32 cellular contexts compared by ENCODE assay signal in the genomic region with DNA sequence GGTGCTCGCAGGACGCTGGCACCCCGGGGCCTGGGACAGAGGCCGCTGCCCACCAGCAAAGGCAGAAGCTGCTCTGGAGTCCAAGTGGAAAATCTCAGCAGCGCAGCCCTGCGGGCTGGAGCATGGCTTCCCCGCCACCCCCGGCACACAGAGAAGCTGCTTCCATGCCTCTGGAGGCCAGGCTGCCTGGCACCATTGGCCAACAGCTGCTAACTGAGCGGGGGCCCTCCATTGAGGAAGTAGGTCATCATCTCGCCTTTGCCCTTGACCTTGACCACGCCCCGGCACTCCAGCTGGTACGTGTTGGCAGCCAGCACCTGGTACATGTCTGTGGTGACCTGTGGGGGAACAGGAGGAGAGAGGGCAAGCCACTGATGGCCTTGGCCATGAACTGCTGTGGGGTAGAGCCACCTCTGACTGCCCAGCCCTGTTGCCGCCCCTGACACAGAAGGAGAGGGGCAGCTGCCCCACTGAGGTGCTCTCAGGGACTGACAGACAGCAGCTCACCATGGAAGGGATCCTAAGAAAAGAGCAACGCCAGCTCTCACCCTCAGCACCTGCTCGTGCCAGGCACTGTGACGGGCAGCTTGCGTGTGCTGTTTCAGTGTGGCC.
DNase-seq lines count a peak whose midpoint lies in the region; ATAC-seq, FAIRE-seq and TF ChIP-seq lines count a peak whose summit lies in the region.
"Had no signal": no experiment of that assay in that cellular context is flagged by ENCODE, and none has a peak within 500 bp of the region (broad histone marks: within the 10 kb centered on the region; RNA-seq: fewer than 3 reads in every experiment).

No MANE protein-coding gene starts in this region.

- H3K27ac ChIP-seq in right atrium auricular region: no peak overlapping the region
- no peak overlapping the region for H3K27ac ChIP-seq in small intestine (ENCODE audit: low read depth in 1 of 2, low read length in 1 of 2)
- H3K27ac ChIP-seq: ascending aorta, cardiac muscle cell, foreskin keratinocyte, ovary, SJCRH30, suprapubic skin, upper lobe of right lung had no signal

- no peaks in the 10 kb centered on the region for H3K9me3 ChIP-seq in right atrium auricular region
- H3K9me3 ChIP-seq in small intestine (ENCODE audit: control insufficient read depth, low read depth): no peaks in the 10 kb centered on the region
- H3K9me3 ChIP-seq: ascending aorta, ovary, SJCRH30, suprapubic skin, upper lobe of right lung had no signal

- FAIRE-seq in bronchial epithelial cell (lab: Jason Lieb, UNC) (peak; percentile 50), small intestine (lab: Jason Lieb, UNC) (no peak)
- FAIRE-seq: GM12892 had no signal

- no peak overlapping the region for H3K27ac Mint-ChIP-seq in activated naive CD4-positive, alpha-beta T cell treated with anti-CD3 and anti-CD28 coated beads for 36 hours
- H3K27ac Mint-ChIP-seq: activated CD4-positive, alpha-beta T cell treated with anti-CD3 and anti-CD28 coated beads, Interleukin-2, amount 10 ng/mL, durations not matched to agents 24 days and 14 days; activated naive CD8-positive, alpha-beta T cell treated with anti-CD3 and anti-CD28 coated beads, Interleukin-2, amount 10 ng/mL, durations not matched to agents 7 days and 5 days; nephron; stimulated activated naive B cell treated with anti-CD40 and anti-IgM and Interleukin-4, amounts not matched to agents 10 μg/mL and 1 μg/mL and 100 μg/mL, for 72 hours had no signal

- H3K4me1 ChIP-seq in right atrium auricular region (peaks cover 0 to 6% of the 10 kb centered on the region in 2 donors), small intestine (ENCODE audit: control insufficient read depth in 2 of 2, insufficient read depth in 1 of 2, low read depth in 1 of 2, low read length in 1 of 2) (no peaks in the 10 kb centered on the region)
- H3K4me1 ChIP-seq: ascending aorta, foreskin keratinocyte, SJCRH30, suprapubic skin, upper lobe of right lung had no signal

- WGBS in small intestine, 3 donors: 60 to 85% (median 68%) methylated on average over 18 of the region's 18 CpGs

- H3K27me3 ChIP-seq in bronchial epithelial cell (ENCODE audit: control insufficient read depth, insufficient read depth, low read length) (no peaks in the 10 kb centered on the region), right atrium auricular region (no peaks in the 10 kb centered on the region), small intestine (ENCODE audit: control insufficient read depth in 2 of 2, insufficient read depth in 2 of 2, low read length in 2 of 2) (no peaks in the 10 kb centered on the region)
- H3K27me3 ChIP-seq: ascending aorta, cardiac muscle cell, foreskin keratinocyte, ovary, SJCRH30, suprapubic skin, upper lobe of right lung had no signal

- CTCF ChIA-PET in activated naive CD4-positive, alpha-beta T cell treated with anti-CD3 and anti-CD28 coated beads for 36 hours (lab: Charles Lee): interaction anchor here (0.6 kb wide), 1 partner anchor 91 kb away, joined by 3 read pairs; no protein-coding TSS in a partner anchor

- H3K4me3 ChIP-seq in bronchial epithelial cell (ENCODE audit: low read depth, low read length): no peak overlapping the region
- H3K4me3 ChIP-seq in right atrium auricular region: no peak overlapping the region
- H3K4me3 ChIP-seq in small intestine (ENCODE audit: low read depth in 1 of 2, low read length in 2 of 2): no peak overlapping the region
- H3K4me3 ChIP-seq: ascending aorta, cardiac muscle cell, lung, ovary, SJCRH30, suprapubic skin, upper lobe of right lung had no signal

- H3K27me3 Mint-ChIP-seq in activated naive CD4-positive, alpha-beta T cell treated with anti-CD3 and anti-CD28 coated beads for 36 hours (ENCODE audit: low read depth): no peaks in the 10 kb centered on the region
- H3K27me3 Mint-ChIP-seq: activated CD4-positive, alpha-beta T cell treated with anti-CD3 and anti-CD28 coated beads, Interleukin-2, amount 10 ng/mL, durations not matched to agents 24 days and 14 days; activated naive CD8-positive, alpha-beta T cell treated with anti-CD3 and anti-CD28 coated beads, Interleukin-2, amount 10 ng/mL, durations not matched to agents 7 days and 5 days had no signal

- no peaks in the 10 kb centered on the region for H3K9me3 Mint-ChIP-seq in activated naive CD4-positive, alpha-beta T cell treated with anti-CD3 and anti-CD28 coated beads for 36 hours
- H3K9me3 Mint-ChIP-seq: activated CD4-positive, alpha-beta T cell treated with anti-CD3 and anti-CD28 coated beads, Interleukin-2, amount 10 ng/mL, durations not matched to agents 24 days and 14 days; activated naive CD8-positive, alpha-beta T cell treated with anti-CD3 and anti-CD28 coated beads, Interleukin-2, amount 10 ng/mL, durations not matched to agents 7 days and 5 days; nephron had no signal

- intact Hi-C loops in activated naive CD4-positive, alpha-beta T cell treated with anti-CD3 and anti-CD28 coated beads for 36 hours (cut with micrococcal nuclease): no loop called here

- DNase-seq in DMS53 (lab: John Stamatoyannopoulos, UW): peak; percentile 20
- no peak for DNase-seq in DMS53 treated with DMSO at 0.1 percent for 48 hours (lab: John Stamatoyannopoulos, UW; ENCODE audit: unreplicated experiment)
- DNase-seq in bronchial epithelial cell (ENCODE audit: low read depth): no peak
- peak; percentile 52 for DNase-seq in right atrium auricular region (ENCODE audit: low spot score)
- DNase-seq in small intestine: peak; percentile 11
- no peak for DNase-seq in activated naive CD4-positive, alpha-beta T cell treated with anti-CD3 and anti-CD28 coated beads for 36 hours
- DNase-seq in effector CD8-positive, alpha-beta T cell (lab: John Stamatoyannopoulos, UW): no peak
- DNase-seq: 8988T; activated CD4-positive, alpha-beta T cell treated with anti-CD3 and anti-CD28 coated beads, Interleukin-2, amount 10 ng/mL, durations not matched to agents 24 days and 14 days; activated CD8-positive, alpha-beta memory T cell treated with anti-CD3 and anti-CD28 coated beads for 24 hours; activated effector memory CD4-positive, alpha-beta T cell treated with Interleukin-2 at 50 U/mL for 16 hours; activated naive CD8-positive, alpha-beta T cell treated with anti-CD3 and anti-CD28 coated beads, Interleukin-2, amount 10 ng/mL, durations not matched to agents 7 days and 5 days; HCEC 1CT; Kasumi-1; MV-4-11; NCI-H1436; NCI-H2081 treated with DMSO at 0.1 percent for 48 hours; NCI-H2227 treated with DMSO at 0.1 percent for 48 hours; NCI-H526 treated with DMSO at 0.1 percent for 48 hours; ovary; SJCRH30; stimulated activated naive B cell treated with anti-CD40 and anti-IgM and Interleukin-4, amounts not matched to agents 10 μg/mL and 1 μg/mL and 100 μg/mL, for 72 hours; upper lobe of right lung had no signal

- H3K4me3 Mint-ChIP-seq in activated naive CD4-positive, alpha-beta T cell treated with anti-CD3 and anti-CD28 coated beads for 36 hours: no peak overlapping the region
- H3K4me3 Mint-ChIP-seq: activated CD4-positive, alpha-beta T cell treated with anti-CD3 and anti-CD28 coated beads, Interleukin-2, amount 10 ng/mL, durations not matched to agents 24 days and 14 days; activated naive CD8-positive, alpha-beta T cell treated with anti-CD3 and anti-CD28 coated beads, Interleukin-2, amount 10 ng/mL, durations not matched to agents 7 days and 5 days; nephron; stimulated activated naive B cell treated with anti-CD40 and anti-IgM and Interleukin-4, amounts not matched to agents 10 μg/mL and 1 μg/mL and 100 μg/mL, for 72 hours had no signal

- H3K4me1 Mint-ChIP-seq in activated naive CD4-positive, alpha-beta T cell treated with anti-CD3 and anti-CD28 coated beads for 36 hours (ENCODE audit: low read depth): no peaks in the 10 kb centered on the region
- H3K4me1 Mint-ChIP-seq: activated CD4-positive, alpha-beta T cell treated with anti-CD3 and anti-CD28 coated beads, Interleukin-2, amount 10 ng/mL, durations not matched to agents 24 days and 14 days; activated naive CD8-positive, alpha-beta T cell treated with anti-CD3 and anti-CD28 coated beads, Interleukin-2, amount 10 ng/mL, durations not matched to agents 7 days and 5 days; nephron had no signal

- no peak for ATAC-seq in GM19035 (IDR thresholded peaks at IDR 0.05; ENCODE audit: unreplicated experiment)
- ATAC-seq: esophagus mucosa; stimulated activated naive B cell treated with anti-CD40 and anti-IgM and Interleukin-4, amounts not matched to agents 10 μg/mL and 1 μg/mL and 100 μg/mL, for 72 hours; upper lobe of right lung had no signal

- TF ChIP-seq CTCF in bronchial epithelial cell (IDR thresholded peaks at IDR 0.05; ENCODE audit: insufficient read depth, low read length, severe bottlenecking) (no peak), right atrium auricular region (IDR thresholded peaks at IDR 0.05) (no peak)

- no peaks in the 10 kb centered on the region for H3K36me3 Mint-ChIP-seq in activated naive CD4-positive, alpha-beta T cell treated with anti-CD3 and anti-CD28 coated beads for 36 hours (ENCODE audit: low read depth)
- H3K36me3 Mint-ChIP-seq: activated naive CD8-positive, alpha-beta T cell treated with anti-CD3 and anti-CD28 coated beads, Interleukin-2, amount 10 ng/mL, durations not matched to agents 7 days and 5 days had no signal

- H3K36me3 ChIP-seq in bronchial epithelial cell (ENCODE audit: control insufficient read depth, insufficient read depth, low read length) (no peaks in the 10 kb centered on the region), right atrium auricular region (peaks cover 63% of the 10 kb centered on the region), small intestine (ENCODE audit: control insufficient read depth in 2 of 2, insufficient read depth in 2 of 2, low read length in 2 of 2) (no peaks in the 10 kb centered on the region)
- H3K36me3 ChIP-seq: ovary, SJCRH30, suprapubic skin, upper lobe of right lung had no signal

Comparison
In these comparisons a context has a peak if more than half of its experiments do, and no peak if none do; other contexts are left out.
1. DNase-seq: peak in DMS53 (single experiment), right atrium auricular region (single experiment) and small intestine (single experiment); none in DMS53 treated with DMSO at 0.1 percent for 48 hours (single experiment), bronchial epithelial cell (single experiment), activated naive CD4-positive, alpha-beta T cell treated with anti-CD3 and anti-CD28 coated beads for 36 hours (single experiment) and effector CD8-positive, alpha-beta T cell (single experiment).